Comparison of ENCODE assay signal across 25 cellular contexts in the genomic region with DNA sequence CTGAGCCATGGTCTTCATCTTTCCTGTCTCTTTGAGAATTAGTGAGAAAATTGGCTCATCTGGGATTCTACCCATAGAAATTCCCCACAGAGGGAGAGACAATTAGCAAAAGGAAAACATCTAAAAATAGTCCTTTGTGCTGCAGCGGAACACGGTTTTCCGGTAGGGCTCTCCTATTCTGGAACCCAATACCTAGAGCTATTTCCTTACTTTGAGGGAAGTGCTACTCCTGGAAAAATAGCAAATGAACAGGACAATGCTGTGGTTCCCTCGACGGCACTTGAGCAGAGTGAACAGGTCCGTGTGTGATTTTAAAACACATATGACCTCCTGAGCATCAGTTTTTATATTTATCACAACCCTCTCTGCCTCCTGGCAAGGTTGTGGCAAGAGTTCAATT.
"Had no signal": no experiment of that assay in that cellular context is flagged by ENCODE, and none has a peak within 500 bp of the region (broad histone marks: within the 10 kb centered on the region; RNA-seq: fewer than 3 reads in every experiment).

No MANE protein-coding gene starts in this region.

- H3K9me3 Mint-ChIP-seq: activated naive CD4-positive, alpha-beta T cell treated with anti-CD3 and anti-CD28 coated beads, Interleukin-2, amount 50 U/mL, for 24 hours; activated T-helper 1 cell treated with anti-CD3 and anti-CD28 coated beads, Interleukin-12 subunit alpha, Interleukin-12 subunit beta, Interleukin-2, Interleukin-4 antibody, amounts not matched to agents 30 ng/mL and 10 ng/mL and 1 ng/mL, durations not matched to agents 14 hours and 24 hours and 36 hours; central memory CD8-positive, alpha-beta T cell; T-helper 1 cell treated with Interleukin-12 subunit alpha and Interleukin-12 subunit beta and Interleukin-4 antibody, amounts not matched to agents 30 μg/mL and 1 μg/mL, for 36 hours had no signal

- H3K36me3 ChIP-seq: ascending aorta, Peyer's patch had no signal

- H3K27ac Mint-ChIP-seq: activated CD8-positive, alpha-beta T cell treated with anti-CD3 and anti-CD28 coated beads, Interleukin-2, amount 10 ng/mL, durations not matched to agents 7 days and 5 days; activated naive CD4-positive, alpha-beta T cell treated with anti-CD3 and anti-CD28 coated beads, Interleukin-2, amount 50 U/mL, for 24 hours; activated T-helper 1 cell treated with anti-CD3 and anti-CD28 coated beads, Interleukin-12 subunit alpha, Interleukin-12 subunit beta, Interleukin-2, Interleukin-4 antibody, amounts not matched to agents 30 ng/mL and 10 ng/mL and 1 ng/mL, durations not matched to agents 14 hours and 24 hours and 36 hours; T-helper 1 cell treated with Interleukin-12 subunit alpha and Interleukin-12 subunit beta and Interleukin-4 antibody, amounts not matched to agents 30 μg/mL and 1 μg/mL, for 36 hours had no signal

- H3K27me3 ChIP-seq: ascending aorta, body of pancreas had no signal

- H3K4me1 Mint-ChIP-seq: activated naive CD4-positive, alpha-beta T cell treated with anti-CD3 and anti-CD28 coated beads, Interleukin-2, amount 50 U/mL, for 24 hours; central memory CD8-positive, alpha-beta T cell had no signal

- ATAC-seq: activated CD8-positive, alpha-beta T cell treated with anti-CD3 and anti-CD28 coated beads, Interleukin-2, amount 10 ng/mL, durations not matched to agents 7 days and 5 days had no signal

- DNase-seq: activated CD4-positive, alpha-beta T cell treated with anti-CD3 and anti-CD28 coated beads for 48 hours; activated CD4-positive, alpha-beta T cell treated with anti-CD3 and anti-CD28 coated beads, Interleukin-2, amount 50 U/mL, for 4 hours; activated CD4-positive, CD25-positive, alpha-beta regulatory T cell treated with anti-CD3 and anti-CD28 coated beads, Interleukin-2, amount 50 U/mL, for 72 hours; activated CD8-positive, alpha-beta memory T cell treated with anti-CD3 and anti-CD28 coated beads, Interleukin-2, amount 50 U/mL, for 48 hours; activated CD8-positive, alpha-beta T cell treated with anti-CD3 and anti-CD28 coated beads, Interleukin-2, amount 10 ng/mL, durations not matched to agents 7 days and 5 days; activated effector memory CD4-positive, alpha-beta T cell treated with Interleukin-2 at 50 U/mL for 16 hours; activated naive CD4-positive, alpha-beta T cell; activated T-cell treated with anti-CD3 and anti-CD28 coated beads, Interleukin-2, amount 50 U/mL, for 1 hour; Kasumi-1; KBM-7; NCI-H146; NCI-H2081; NCI-H2171 treated with DMSO at 0.1 percent for 48 hours; NCI-H226; NCI-H510A; NCI-H526 treated with DMSO at 0.1 percent for 48 hours; Peyer's patch; SHP77 treated with DMSO at 0.1 percent for 48 hours had no signal

- H3K36me3 Mint-ChIP-seq: activated naive CD4-positive, alpha-beta T cell treated with anti-CD3 and anti-CD28 coated beads, Interleukin-2, amount 50 U/mL, for 24 hours had no signal

- H3K4me3 ChIP-seq: ascending aorta, body of pancreas, Peyer's patch had no signal

- H3K4me3 Mint-ChIP-seq: activated CD8-positive, alpha-beta T cell treated with anti-CD3 and anti-CD28 coated beads, Interleukin-2, amount 10 ng/mL, durations not matched to agents 7 days and 5 days; activated naive CD4-positive, alpha-beta T cell treated with anti-CD3 and anti-CD28 coated beads, Interleukin-2, amount 50 U/mL, for 24 hours; activated T-helper 1 cell treated with anti-CD3 and anti-CD28 coated beads, Interleukin-12 subunit alpha, Interleukin-12 subunit beta, Interleukin-2, Interleukin-4 antibody, amounts not matched to agents 30 ng/mL and 10 ng/mL and 1 ng/mL, durations not matched to agents 14 hours and 24 hours and 36 hours; central memory CD8-positive, alpha-beta T cell; T-helper 1 cell treated with Interleukin-12 subunit alpha and Interleukin-12 subunit beta and Interleukin-4 antibody, amounts not matched to agents 30 μg/mL and 1 μg/mL, for 36 hours had no signal

- H3K27ac ChIP-seq: ascending aorta, Peyer's patch, RWPE1 had no signal
